Comparison of ENCODE assay signal across 7 cellular contexts in the genomic region with DNA sequence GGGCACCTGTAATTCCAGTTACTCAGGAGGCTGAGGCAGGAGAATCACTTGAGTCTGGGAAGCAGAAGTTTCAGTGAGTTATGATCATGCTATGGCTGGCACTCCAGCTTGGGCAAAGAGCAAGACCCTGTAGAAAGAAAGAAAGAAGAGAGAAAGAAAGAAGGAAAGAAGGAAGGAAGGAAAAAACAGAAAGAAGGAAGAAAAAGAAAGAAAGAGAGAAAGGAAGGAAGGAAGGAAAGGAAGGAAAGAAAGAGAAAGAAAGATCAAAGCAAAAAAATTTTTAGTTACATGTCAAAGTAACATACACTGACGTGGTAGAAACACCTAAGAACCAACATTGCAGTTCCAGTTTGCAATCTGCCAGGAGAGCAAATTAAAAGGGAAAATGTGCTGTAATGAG.
"Had no signal": no experiment of that assay in that cellular context is flagged by ENCODE, and none has a peak within 500 bp of the region (broad histone marks: within the 10 kb centered on the region; RNA-seq: fewer than 3 reads in every experiment).

No MANE protein-coding gene starts in this region.

- H3K36me3 ChIP-seq: HAP-1 had no signal

- H3K27ac ChIP-seq: GM23248 had no signal

- H3K4me1 ChIP-seq: HAP-1 had no signal

- DNase-seq: GM23248, GOT3, H7, IMR-90, KBM-7 had no signal

- FAIRE-seq: HTR-8/SVneo had no signal

- H3K9ac ChIP-seq: GM23248 had no signal

- H3K9me3 ChIP-seq: HAP-1 had no signal

- H3K4me3 ChIP-seq: GM23248, HAP-1 had no signal

- H2AFZ ChIP-seq: GM23248 had no signal
